25 cellular contexts compared by ENCODE assay signal in genomic region chr1:55926906-55927471, GRCh38.
"Had no signal": no experiment of that assay in that cellular context is flagged by ENCODE, and none has a peak within 500 bp of the region (broad histone marks: within the 10 kb centered on the region; RNA-seq: fewer than 3 reads in every experiment).

No MANE protein-coding gene starts in this region.

- H3K4me1 ChIP-seq: neural progenitor cell had no signal

- H3K9me3 ChIP-seq: heart left ventricle, right atrium auricular region, tibial nerve had no signal

- H3K27ac Mint-ChIP-seq: activated naive CD4-positive, alpha-beta T cell treated with anti-CD3 and anti-CD28 coated beads for 36 hours; activated naive CD8-positive, alpha-beta T cell treated with anti-CD3 and anti-CD28 coated beads, Interleukin-2, amount 10 ng/mL, durations not matched to agents 7 days and 5 days; activated T-helper 1 cell treated with anti-CD3 and anti-CD28 coated beads, Interleukin-12 subunit alpha, Interleukin-12 subunit beta, Interleukin-2, Interleukin-4 antibody, amounts not matched to agents 30 ng/mL and 10 ng/mL and 1 ng/mL, durations not matched to agents 14 hours and 24 hours and 36 hours; effector memory CD8-positive, alpha-beta T cell; immature natural killer cell; memory B cell; naive thymus-derived CD8-positive, alpha-beta T cell had no signal

- H3K9me3 Mint-ChIP-seq: activated naive CD8-positive, alpha-beta T cell treated with anti-CD3 and anti-CD28 coated beads, Interleukin-2, amount 10 ng/mL, durations not matched to agents 7 days and 5 days; activated T-helper 1 cell treated with anti-CD3 and anti-CD28 coated beads, Interleukin-12 subunit alpha, Interleukin-12 subunit beta, Interleukin-2, Interleukin-4 antibody, amounts not matched to agents 30 ng/mL and 10 ng/mL and 1 ng/mL, durations not matched to agents 14 hours and 24 hours and 36 hours; effector memory CD8-positive, alpha-beta T cell; immature natural killer cell; memory B cell; naive thymus-derived CD8-positive, alpha-beta T cell; neural progenitor cell had no signal

- H3K27me3 ChIP-seq: cardiac muscle cell, heart left ventricle, neural progenitor cell, right atrium auricular region, tibial nerve had no signal

- H3K4me3 ChIP-seq: cardiac muscle cell, heart left ventricle, neural progenitor cell, right atrium auricular region, tibial nerve had no signal

- H3K36me3 ChIP-seq: cardiac muscle cell, heart left ventricle, neural progenitor cell, right atrium auricular region, tibial nerve had no signal

- H3K4me3 Mint-ChIP-seq: activated naive CD4-positive, alpha-beta T cell treated with anti-CD3 and anti-CD28 coated beads for 36 hours; activated naive CD8-positive, alpha-beta T cell treated with anti-CD3 and anti-CD28 coated beads, Interleukin-2, amount 10 ng/mL, durations not matched to agents 7 days and 5 days; activated T-helper 1 cell treated with anti-CD3 and anti-CD28 coated beads, Interleukin-12 subunit alpha, Interleukin-12 subunit beta, Interleukin-2, Interleukin-4 antibody, amounts not matched to agents 30 ng/mL and 10 ng/mL and 1 ng/mL, durations not matched to agents 14 hours and 24 hours and 36 hours; effector memory CD8-positive, alpha-beta T cell; immature natural killer cell; memory B cell; naive thymus-derived CD8-positive, alpha-beta T cell; neural progenitor cell had no signal

- H3K27ac ChIP-seq: cardiac muscle cell, heart left ventricle, neural progenitor cell, right atrium auricular region, tibial nerve, VCaP had no signal

- H3K4me1 Mint-ChIP-seq: activated naive CD8-positive, alpha-beta T cell treated with anti-CD3 and anti-CD28 coated beads, Interleukin-2, amount 10 ng/mL, durations not matched to agents 7 days and 5 days; immature natural killer cell; memory B cell; naive thymus-derived CD8-positive, alpha-beta T cell had no signal

- DNase-seq: activated CD4-positive, alpha-beta T cell treated with anti-CD3 and anti-CD28 coated beads for 48 hours; activated CD4-positive, alpha-beta T cell treated with anti-CD3 and anti-CD28 coated beads, Interleukin-2, amount 50 U/mL, for 48 hours; activated CD8-positive, alpha-beta memory T cell treated with anti-CD3 and anti-CD28 coated beads for 24 hours; activated effector memory CD4-positive, alpha-beta T cell treated with anti-CD3 and anti-CD28 coated beads, Interleukin-2, amount 50 U/mL, for 16 hours; activated naive CD4-positive, alpha-beta T cell treated with anti-CD3 and anti-CD28 coated beads for 36 hours; activated naive CD8-positive, alpha-beta T cell treated with anti-CD3 and anti-CD28 coated beads, Interleukin-2, amount 10 ng/mL, durations not matched to agents 7 days and 5 days; amniotic stem cell; cortex of kidney; effector memory CD8-positive, alpha-beta T cell; foreskin fibroblast; heart left ventricle; hypothalamus; immature natural killer cell; kidney; left colon; naive thymus-derived CD8-positive, alpha-beta T cell; stimulated activated naive CD4-positive, alpha-beta T cell treated with Interleukin-2 at 50 U/mL for 16 hours had no signal

- H3K36me3 Mint-ChIP-seq: activated naive CD8-positive, alpha-beta T cell treated with anti-CD3 and anti-CD28 coated beads, Interleukin-2, amount 10 ng/mL, durations not matched to agents 7 days and 5 days; immature natural killer cell; memory B cell; naive thymus-derived CD8-positive, alpha-beta T cell; neural progenitor cell had no signal

- ATAC-seq: activated CD4-positive, CD25-positive, alpha-beta regulatory T cell treated with anti-CD3 and anti-CD28 coated beads, Interleukin-2, amount 50 U/mL, for 24 hours; effector memory CD8-positive, alpha-beta T cell; left colon; naive thymus-derived CD8-positive, alpha-beta T cell had no signal
